In the genomic region with DNA sequence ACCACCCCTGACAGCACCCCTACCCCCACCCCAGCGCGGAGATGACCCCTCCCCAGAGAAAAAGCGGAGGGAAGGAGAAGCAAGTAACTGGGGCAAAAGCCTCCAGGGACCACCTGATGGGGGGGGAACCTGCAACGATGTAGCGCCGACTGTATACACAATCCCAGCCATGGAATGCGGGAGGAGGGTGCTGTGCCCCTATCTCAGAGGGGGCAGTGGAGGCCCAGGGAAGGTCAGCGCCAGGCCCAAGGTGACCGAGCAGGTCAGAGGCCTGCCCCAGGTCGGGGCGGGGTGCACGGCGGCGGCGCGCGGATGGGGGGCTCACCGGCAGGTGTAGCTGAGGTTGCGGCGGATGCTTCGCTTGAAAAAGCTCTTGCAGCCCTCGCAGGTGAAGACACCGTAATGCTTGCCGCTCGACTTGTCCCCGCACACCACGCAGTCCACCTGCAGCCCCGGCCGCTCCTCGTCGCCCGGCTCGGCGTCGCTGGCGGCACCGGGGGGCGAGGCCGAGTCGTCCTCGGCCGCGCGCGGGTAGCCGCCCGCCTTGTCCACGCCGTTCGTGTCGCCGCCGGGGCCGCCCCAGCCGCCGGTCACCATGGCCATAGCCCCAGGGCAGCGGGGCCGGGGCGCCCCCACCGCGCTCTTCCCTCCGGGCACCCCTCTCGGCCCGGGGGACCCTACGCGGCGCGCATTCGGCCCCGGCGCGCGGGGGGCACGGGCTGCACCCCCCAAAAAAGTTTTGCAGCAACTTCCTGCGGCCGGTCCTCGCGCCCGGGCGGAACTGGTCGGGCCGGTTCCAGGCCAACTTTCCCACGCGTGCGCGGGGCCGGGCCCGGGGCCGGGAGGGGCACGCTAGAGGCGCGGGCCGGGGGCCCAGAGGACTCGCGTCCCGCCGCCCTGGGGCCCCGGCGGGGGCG, we compare ENCODE assay signal across 8 cellular contexts. TPM values are rescaled to one million over a fixed set of nuclear protein-coding genes. Genes with fewer than 3 reads are reported as not detected.
DNase-seq lines count a peak whose midpoint lies in the region; ATAC-seq and TF ChIP-seq lines count a peak whose summit lies in the region.

No MANE protein-coding gene starts in this region.

- H3K4me2 ChIP-seq in skeletal muscle satellite cell (ENCODE audit: low read length): peak overlapping the region; percentile 91

- H3K27me3 ChIP-seq in BE2C (no peaks in the 10 kb centered on the region), skeletal muscle satellite cell (ENCODE audit: control insufficient read depth, insufficient read depth, low read length) (no peaks in the 10 kb centered on the region)

- DNase-seq in BE2C (no peak), HFF-Myc (ENCODE audit: extremely low read depth, low read depth) (no peak), activated B cell treated with CpG ODN at 0.5 μM for 24 hours (no peak), left ventricle myocardium superior (peak; percentile 69)

- no peak for ATAC-seq in activated B cell treated with CpG ODN at 0.5 μM for 24 hours (ENCODE audit: low read depth)
- no peak for ATAC-seq in left ventricle myocardium superior
- no peak for ATAC-seq in HG02973 (IDR thresholded peaks at IDR 0.05; ENCODE audit: unreplicated experiment)
- no peak for ATAC-seq in GM21367 (IDR thresholded peaks at IDR 0.05; ENCODE audit: unreplicated experiment)
- no peak for ATAC-seq in GM19324 (IDR thresholded peaks at IDR 0.05; ENCODE audit: low FRiP score, unreplicated experiment)

- POLR2A ChIA-PET in activated B cell treated with CpG ODN at 0.5 μM for 24 hours (lab: Charles Lee): interaction anchor here (0.6 to 2.9 kb wide), 6 partner anchors 9 to 743 kb away, joined by 3 to 16 read pairs (median 5); a partner anchor contains a TSS

- no peaks in the 10 kb centered on the region for H3K9me3 Mint-ChIP-seq in activated B cell treated with CpG ODN at 0.5 μM for 24 hours

- no peaks in the 10 kb centered on the region for H3K27me3 Mint-ChIP-seq in activated B cell treated with CpG ODN at 0.5 μM for 24 hours

- H3K27ac Mint-ChIP-seq in activated B cell treated with CpG ODN at 0.5 μM for 24 hours: no peak overlapping the region

- intact Hi-C loops in activated B cell treated with CpG ODN at 0.5 μM for 24 hours (cut with micrococcal nuclease): no loop called here
- intact Hi-C loops in left ventricle myocardium superior (cut with micrococcal nuclease): no loop called here

- H3K9me3 ChIP-seq in BE2C (no peaks in the 10 kb centered on the region), skeletal muscle satellite cell (replicated peaks; ENCODE audit: low read length) (no peaks in the 10 kb centered on the region)

- H3K4me3 Mint-ChIP-seq in activated B cell treated with CpG ODN at 0.5 μM for 24 hours: peak overlapping the region; percentile 65

- H3K36me3 ChIP-seq in BE2C (peaks cover 13% of the 10 kb centered on the region), skeletal muscle satellite cell (ENCODE audit: insufficient read depth, low read length) (peaks cover 9% of the 10 kb centered on the region)

- CTCF ChIA-PET in activated B cell treated with CpG ODN at 0.5 μM for 24 hours (lab: Charles Lee): interaction anchor here (1.0 kb wide), 1 partner anchor 9 kb away, joined by 3 read pairs; no protein-coding TSS in a partner anchor

- H3K4me3 ChIP-seq in BE2C (ENCODE audit: low read depth, low read length): peak overlapping the region; percentile 90
- peak overlapping the region; percentile 86 for H3K4me3 ChIP-seq in HFF-Myc (replicated peaks; ENCODE audit: low read depth, low read length)
- H3K4me3 ChIP-seq in skeletal muscle satellite cell (ENCODE audit: low read length): peak overlapping the region; percentile 96

- peaks cover 13% of the 10 kb centered on the region for H3K4me1 Mint-ChIP-seq in activated B cell treated with CpG ODN at 0.5 μM for 24 hours

- H3K4me1 ChIP-seq in BE2C: peaks cover 11% of the 10 kb centered on the region
- peaks cover 48% of the 10 kb centered on the region for H3K4me1 ChIP-seq in skeletal muscle satellite cell (ENCODE audit: control insufficient read depth, insufficient read depth, low read length)

- peak overlapping the region; percentile 75 for H3K9ac ChIP-seq in skeletal muscle satellite cell (ENCODE audit: low read depth, low read length)

- TF ChIP-seq CTCF in BE2C (IDR thresholded peaks at IDR 0.05; ENCODE audit: low read depth, low read length) (no peak), HFF-Myc (IDR thresholded peaks at IDR 0.05; ENCODE audit: low read depth, low read length, missing control alignments) (no peak), activated B cell treated with CpG ODN at 0.5 μM for 24 hours (IDR thresholded peaks at IDR 0.05) (no peak)

- no peaks in the 10 kb centered on the region for H3K36me3 Mint-ChIP-seq in activated B cell treated with CpG ODN at 0.5 μM for 24 hours (ENCODE audit: low read depth)

RNA-seq across cellular contexts. Expression of a gene that starts 0.8 kb away (rescaled TPM):
- polyA plus RNA-seq in BE2C (2012; ENCODE audit: insufficient read depth, insufficient read length, low read depth): 143 TPM
- 4.3 and 4.6 TPM in 2 replicates for total RNA-seq in activated B cell treated with CpG ODN at 0.5 μM for 24 hours
- total RNA-seq in left ventricle myocardium superior: 82.4 TPM
- total RNA-seq in skeletal muscle satellite cell (2012; rRNA removed): 27.9 and 45.0 TPM in 2 replicates

RNA-seq across cellular contexts. Expression of a gene that starts 18.9 kb away (rescaled TPM):
- 14.8 TPM for polyA plus RNA-seq in BE2C (2012; ENCODE audit: insufficient read depth, insufficient read length, low read depth)
- total RNA-seq in activated B cell treated with CpG ODN at 0.5 μM for 24 hours (22.4 and 25.8 TPM in 2 replicates), left ventricle myocardium superior (28.0 TPM)
- total RNA-seq in skeletal muscle satellite cell (2012; rRNA removed): 1.0 and 2.4 TPM in 2 replicates

RNA-seq across cellular contexts. Expression of a gene that starts 19.7 kb away (rescaled TPM):
- polyA plus RNA-seq in BE2C (2012; ENCODE audit: insufficient read depth, insufficient read length, low read depth): 0.73 TPM
- 0.42 and 0.44 TPM in 2 replicates for total RNA-seq in activated B cell treated with CpG ODN at 0.5 μM for 24 hours
- total RNA-seq in left ventricle myocardium superior: 9.3 TPM
- total RNA-seq in skeletal muscle satellite cell (2012; rRNA removed): not detected in 2 replicates

RNA-seq across cellular contexts. Expression of a gene that starts 22.4 kb away (rescaled TPM):
- polyA plus RNA-seq in BE2C (2012; ENCODE audit: insufficient read depth, insufficient read length, low read depth): 212 TPM
- 121 and 135 TPM in 2 replicates for total RNA-seq in activated B cell treated with CpG ODN at 0.5 μM for 24 hours
- 82.0 TPM for total RNA-seq in left ventricle myocardium superior
- total RNA-seq in skeletal muscle satellite cell (2012; rRNA removed): 77.6 and 96.1 TPM in 2 replicates

RNA-seq across cellular contexts. Expression of a gene that starts 29.7 kb away (rescaled TPM):
- 121 TPM for polyA plus RNA-seq in BE2C (2012; ENCODE audit: insufficient read depth, insufficient read length, low read depth)
- 41.9 and 43.4 TPM in 2 replicates for total RNA-seq in activated B cell treated with CpG ODN at 0.5 μM for 24 hours
- total RNA-seq in left ventricle myocardium superior: 27.4 TPM
- 19.5 and 19.7 TPM in 2 replicates for total RNA-seq in skeletal muscle satellite cell (2012; rRNA removed)

Comparison
In these comparisons a context has a peak if more than half of its experiments do, and no peak if none do; other contexts are left out.
1. RNA of a gene that starts 0.8 kb away (total RNA-seq): 82.4 TPM in left ventricle myocardium superior (single experiment); 4.3 to 4.6 TPM in activated B cell treated with CpG ODN at 0.5 μM for 24 hours; every median in the first group is over 10 times any median in the second.
2. Peak in every context shown above with its lines, with median percentiles within 50 percentile points of each other: H3K4me3 ChIP-seq.